ENCODE assay signal across 18 cellular contexts in genomic region chr5:154701181-154701580, GRCh38. TPM values are rescaled to one million over a fixed set of nuclear protein-coding genes. Genes with fewer than 3 reads are reported as not detected.
DNase-seq lines count a peak whose midpoint lies in the region; ATAC-seq and TF ChIP-seq lines count a peak whose summit lies in the region.
"Had no signal": no experiment of that assay in that cellular context is flagged by ENCODE, and none has a peak within 500 bp of the region (broad histone marks: within the 10 kb centered on the region; RNA-seq: fewer than 3 reads in every experiment).

No MANE protein-coding gene starts in this region.

- H3K9ac ChIP-seq in endodermal cell (ENCODE audit: extremely low read depth, low read length, poor library complexity, severe bottlenecking) = no peak overlapping the region

- H3K4me3 ChIP-seq in endodermal cell (ENCODE audit: low read length) (no peak overlapping the region), esophagus squamous epithelium (no peak overlapping the region)
- H3K4me3 ChIP-seq: heart left ventricle, MG63, spleen had no signal

- H3K27me3 Mint-ChIP-seq in endodermal cell (ENCODE audit: insufficient read depth) = no peaks in the 10 kb centered on the region
- no peaks in the 10 kb centered on the region for H3K27me3 Mint-ChIP-seq in progenitor cell of endocrine pancreas

- H3K27ac ChIP-seq in endodermal cell (ENCODE audit: low read depth, low read length) (no peak overlapping the region), esophagus squamous epithelium (no peak overlapping the region)
- H3K27ac ChIP-seq: 22Rv1, epithelial cell of prostate, spleen had no signal

- H3K4me1 Mint-ChIP-seq in endodermal cell (peaks cover 29% of the 10 kb centered on the region), progenitor cell of endocrine pancreas (ENCODE audit: low read depth) (peaks cover 16% of the 10 kb centered on the region)
- H3K4me1 Mint-ChIP-seq: activated naive CD8-positive, alpha-beta T cell treated with anti-CD3 and anti-CD28 coated beads for 36 hours; CD8-positive, alpha-beta memory T cell had no signal

- no peaks in the 10 kb centered on the region for H3K4me1 ChIP-seq in endodermal cell (ENCODE audit: control insufficient read depth, insufficient read depth, low read length)
- peaks cover 0 to 6% (median 0%) of the 10 kb centered on the region in 3 donors for H3K4me1 ChIP-seq in esophagus squamous epithelium
- H3K4me1 ChIP-seq: spleen had no signal

- intact Hi-C loops in esophagus squamous epithelium (cut with DNase I) = no loop called here

- TF ChIP-seq CTCF in endodermal cell (conservative IDR thresholded peaks at IDR 0.05) = no peak
- no peak for TF ChIP-seq CTCF in progenitor cell of endocrine pancreas (IDR thresholded peaks at IDR 0.05; ENCODE audit: unreplicated experiment)
- no peak for TF ChIP-seq CTCF in esophagus squamous epithelium (IDR thresholded peaks at IDR 0.05)

- ATAC-seq in HG02623 (IDR thresholded peaks at IDR 0.05; ENCODE audit: unreplicated experiment) (no peak), GM18505 (IDR thresholded peaks at IDR 0.05; ENCODE audit: unreplicated experiment) (no peak)

- H3K36me3 Mint-ChIP-seq in endodermal cell (ENCODE audit: low read depth) = peaks cover 2% of the 10 kb centered on the region
- no peaks in the 10 kb centered on the region for H3K36me3 Mint-ChIP-seq in progenitor cell of endocrine pancreas (ENCODE audit: insufficient read depth)
- H3K36me3 Mint-ChIP-seq: activated naive CD8-positive, alpha-beta T cell treated with anti-CD3 and anti-CD28 coated beads for 36 hours; CD8-positive, alpha-beta memory T cell had no signal

- H3K4me3 Mint-ChIP-seq in endodermal cell = no peak overlapping the region
- no peak overlapping the region for H3K4me3 Mint-ChIP-seq in progenitor cell of endocrine pancreas (ENCODE audit: low read depth)
- H3K4me3 Mint-ChIP-seq: activated naive CD8-positive, alpha-beta T cell treated with anti-CD3 and anti-CD28 coated beads for 36 hours; CD8-positive, alpha-beta memory T cell; HFFc6 had no signal

- TF ChIP-seq POLR2A in esophagus squamous epithelium (IDR thresholded peaks at IDR 0.05) (no peak), GM18505 (IDR thresholded peaks at IDR 0.05; ENCODE audit: borderline replicate concordance, extremely low read depth, insufficient read depth, insufficient read length) (no peak)

- H3K36me3 ChIP-seq in endodermal cell (ENCODE audit: control insufficient read depth, insufficient read depth, low read length) (no peaks in the 10 kb centered on the region), esophagus squamous epithelium (no peaks in the 10 kb centered on the region)
- H3K36me3 ChIP-seq: heart left ventricle, MG63, spleen had no signal

- H3K9me3 Mint-ChIP-seq in endodermal cell = no peaks in the 10 kb centered on the region
- H3K9me3 Mint-ChIP-seq in progenitor cell of endocrine pancreas (ENCODE audit: low read depth) = no peaks in the 10 kb centered on the region
- H3K9me3 Mint-ChIP-seq: activated naive CD8-positive, alpha-beta T cell treated with anti-CD3 and anti-CD28 coated beads for 36 hours; CD8-positive, alpha-beta memory T cell; HFFc6 had no signal

- WGBS in endodermal cell (ENCODE audit: insufficient coverage in 1 of 2, insufficient read length in 1 of 2), 2 experiments = 0 to 42% methylated on average over 1 to 3 of the region's 3 CpGs
- WGBS in esophagus squamous epithelium, 2 donors = 57 to 63% methylated on average over 2 to 3 of the region's 3 CpGs

- no peaks in the 10 kb centered on the region for H3K9me3 ChIP-seq in endodermal cell (ENCODE audit: control insufficient read depth, low read length)
- no peaks in the 10 kb centered on the region for H3K9me3 ChIP-seq in esophagus squamous epithelium
- H3K9me3 ChIP-seq: heart left ventricle, MG63, spleen had no signal

- H3K27me3 ChIP-seq in endodermal cell (ENCODE audit: control insufficient read depth, insufficient read depth, low read length, poor library complexity, severe bottlenecking) (no peaks in the 10 kb centered on the region), esophagus squamous epithelium (no peaks in the 10 kb centered on the region)
- H3K27me3 ChIP-seq: heart left ventricle, MG63, spleen had no signal

- DNase-seq in DMS 273 (lab: John Stamatoyannopoulos, UW; ENCODE audit: unreplicated experiment) (peak; percentile 28), DMS 273 treated with DMSO at 0.1 percent for 48 hours (lab: John Stamatoyannopoulos, UW) (no peak), NCI-H2029 (lab: John Stamatoyannopoulos, UW) (peak; percentile 93), endodermal cell (no peak), progenitor cell of endocrine pancreas (ENCODE audit: low spot score, unreplicated experiment) (no peak), esophagus squamous epithelium (lab: John Stamatoyannopoulos, UW) (no peak)
- DNase-seq: activated CD4-positive, CD25-positive, alpha-beta regulatory T cell; activated naive CD8-positive, alpha-beta T cell treated with anti-CD3 and anti-CD28 coated beads for 36 hours; CD8-positive, alpha-beta memory T cell; cerebellar nuclear complex; heart left ventricle; HFFc6; spleen had no signal

- peak overlapping the region; percentile 39 for H3K27ac Mint-ChIP-seq in endodermal cell
- peak overlapping the region; percentile 67 for H3K27ac Mint-ChIP-seq in progenitor cell of endocrine pancreas
- H3K27ac Mint-ChIP-seq: activated naive CD8-positive, alpha-beta T cell treated with anti-CD3 and anti-CD28 coated beads for 36 hours; CD8-positive, alpha-beta memory T cell; HFFc6 had no signal

RNA-seq across cellular contexts. Expression of gene LARP1, which starts 54.0 kb away (rescaled TPM):
- total RNA-seq in endodermal cell (100 to 1,000 TPM; 193 to 273 TPM), progenitor cell of endocrine pancreas (225 and 234 TPM in 2 replicates), esophagus squamous epithelium (100 to 1,000 TPM in 1 of 4 donors, 10 to 100 TPM in 3; 81.7 to 105 (median 95.2) TPM)
- polyA plus RNA-seq in endodermal cell (2013, experiment 1 of 2) = 115 TPM
- polyA plus RNA-seq in endodermal cell (2013, experiment 2 of 2) = 107 TPM

Comparison
In these comparisons a context has a peak if more than half of its experiments do, and no peak if none do; other contexts are left out.
1. DNase-seq: peak in DMS 273 (single experiment) and NCI-H2029 (single experiment); none in DMS 273 treated with DMSO at 0.1 percent for 48 hours (single experiment), endodermal cell (single experiment), progenitor cell of endocrine pancreas (single experiment) and esophagus squamous epithelium (single experiment).